ENCODE assay signal across 20 cellular contexts in the genomic region with DNA sequence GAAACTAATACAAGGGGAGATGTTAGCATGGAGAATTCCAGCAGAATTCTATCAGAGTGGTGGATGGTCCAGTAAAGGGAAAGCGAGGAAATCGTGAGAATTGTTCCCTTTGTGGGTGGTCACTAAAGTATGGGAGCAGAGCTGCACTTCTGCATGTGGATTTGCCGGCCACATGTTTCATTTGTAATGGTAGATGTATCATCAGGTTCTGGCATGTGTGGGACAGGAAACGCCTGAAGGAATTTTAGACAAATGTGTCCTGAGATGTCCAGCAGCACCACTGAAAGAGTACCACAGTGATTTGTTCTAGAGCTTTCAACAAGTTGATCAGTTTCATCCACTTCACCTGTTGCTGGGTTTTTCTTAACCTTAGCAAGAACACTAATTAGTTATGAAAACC.
"Had no signal": no experiment of that assay in that cellular context is flagged by ENCODE, and none has a peak within 500 bp of the region (broad histone marks: within the 10 kb centered on the region; RNA-seq: fewer than 3 reads in every experiment).

No MANE protein-coding gene starts in this region.

- H3K27ac ChIP-seq: body of pancreas, gastroesophageal sphincter, hepatocyte, pancreas, testis, transverse colon had no signal

- H3K4me3 ChIP-seq: body of pancreas, gastroesophageal sphincter, hepatocyte, pancreas, testis, transverse colon had no signal

- H3K36me3 ChIP-seq: gastroesophageal sphincter, pancreas, transverse colon had no signal

- H3K4me1 ChIP-seq: gastroesophageal sphincter, testis had no signal

- DNase-seq: activated CD4-positive, alpha-beta T cell treated with anti-CD3 and anti-CD28 coated beads for 36 hours; activated CD4-positive, CD25-positive, alpha-beta regulatory T cell; activated CD8-positive, alpha-beta memory T cell treated with anti-CD3 and anti-CD28 coated beads, Interleukin-2, amount 10 ng/mL, durations not matched to agents 7 days and 5 days; activated CD8-positive, alpha-beta T cell treated with anti-CD3 and anti-CD28 coated beads, Interleukin-2, amount 10 ng/mL, durations not matched to agents 7 days and 5 days; activated naive CD4-positive, alpha-beta T cell treated with Interleukin-2 at 50 U/mL for 16 hours; activated T-cell treated with anti-CD3 and anti-CD28 coated beads, Interleukin-2, amount 50 U/mL, for 48 hours; body of pancreas; cortex of kidney; effector memory CD8-positive, alpha-beta T cell; left cardiac atrium; left ventricle myocardium superior; naive thymus-derived CD8-positive, alpha-beta T cell; pancreas; right cardiac atrium; stimulated activated CD4-positive, alpha-beta T cell treated with anti-CD3 and anti-CD28 coated beads, Interleukin-4, amount 100 ng/mL, for 1 hour; stimulated activated naive CD8-positive, alpha-beta T cell treated with anti-CD3 and anti-CD28 coated beads, Interleukin-15, Interleukin-2, amounts not matched to agents 100 U/mL and 50 U/mL, for 24 hours; testis; transverse colon had no signal

- H3K9me3 ChIP-seq: body of pancreas, gastroesophageal sphincter, pancreas, testis, transverse colon had no signal
